19 cellular contexts compared by ENCODE assay signal in the genomic region with DNA sequence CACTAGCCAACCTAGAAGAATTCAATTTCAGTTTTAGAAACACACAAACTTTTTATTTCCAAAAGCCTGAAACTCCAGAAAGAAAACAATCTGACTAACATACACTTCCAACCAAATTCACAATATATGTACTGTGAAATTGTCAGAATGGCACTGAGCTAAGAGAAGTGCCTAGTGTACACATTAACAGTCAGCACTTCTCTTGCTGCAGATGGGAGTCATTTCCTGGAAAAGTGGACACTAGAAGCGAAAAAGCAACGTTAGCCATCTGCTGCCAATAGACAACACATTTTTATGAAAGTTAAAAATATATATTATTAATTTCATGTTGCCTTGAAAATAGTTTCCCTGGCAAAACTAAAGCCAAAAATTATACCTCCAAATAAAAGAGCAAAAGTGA.
DNase-seq lines count a peak whose midpoint lies in the region; ATAC-seq, FAIRE-seq and TF ChIP-seq lines count a peak whose summit lies in the region.
"Had no signal": no experiment of that assay in that cellular context is flagged by ENCODE, and none has a peak within 500 bp of the region (broad histone marks: within the 10 kb centered on the region; RNA-seq: fewer than 3 reads in every experiment).

No MANE protein-coding gene starts in this region.

- in situ Hi-C loops in K562 (cut with MboI) = no loop called here

- H3K4me3 Mint-ChIP-seq in HFFc6 = no peak overlapping the region
- H3K4me3 Mint-ChIP-seq: CD14-positive monocyte had no signal

- intact Hi-C loops in K562 (cut with micrococcal nuclease) = no loop called here

- 23% methylated on average over 2 of the region's 2 CpGs for WGBS in K562 (ENCODE audit: insufficient coverage, low coverage, missing lambda C conversion rate)

- H3K9me1 ChIP-seq in K562 (ENCODE audit: control insufficient read depth, insufficient read depth, low read length) = no peaks in the 10 kb centered on the region

- CTCF ChIA-PET in K562 (lab: Yijun Ruan, JAX; ENCODE audit: low intra/inter-chr PET ratio) = interaction anchor here (0.6 kb wide), 1 partner anchor 10 kb away, joined by 3 read pairs; no protein-coding TSS in a partner anchor

- H3K4me2 ChIP-seq in K562 (ENCODE audit: insufficient read depth, low read length) = no peak overlapping the region

- no peaks in the 10 kb centered on the region for H3K9me3 ChIP-seq in K562 (replicated peaks; ENCODE audit: control insufficient read depth, insufficient read depth, low read depth, low read length)
- no peaks in the 10 kb centered on the region for H3K9me3 ChIP-seq in MG63

- peaks cover 5% of the 10 kb centered on the region; the same call in 1 of the 2 replicates for H3K4me1 Mint-ChIP-seq in HFFc6 (ENCODE audit: low read depth)
- H3K4me1 Mint-ChIP-seq: CD14-positive monocyte had no signal

- peak; percentile 66 for DNase-seq in DMS53 (lab: John Stamatoyannopoulos, UW)
- DNase-seq in HFFc6 = no peak
- DNase-seq in K562 (ENCODE audit: extremely low read depth in 1 of 4, low spot score in 3 of 4) = no peak
- no peak for DNase-seq in left lobe of liver (ENCODE audit: low spot score)
- DNase-seq in MG63 = no peak
- DNase-seq: ACHN, AML-193, DMS79, Karpas-422, MM.1S, NCI-H1105 treated with DMSO at 0.1 percent for 48 hours, NCI-H1694 treated with DMSO at 0.1 percent for 48 hours, NCI-H748 treated with DMSO at 0.1 percent for 48 hours, Right ventricle myocardium superior had no signal

- BruUV-seq in K562 (replicated peaks; lab: Mats Ljungman, UMichigan) = no TSS peak

- no peak overlapping the region for H3K9ac ChIP-seq in K562 (ENCODE audit: insufficient read depth in 1 of 2, low read depth in 2 of 2, low read length in 2 of 2)

- ATAC-seq in K562 (no peak), left lobe of liver (peak; percentile 29), GM21786 (IDR thresholded peaks at IDR 0.05; ENCODE audit: unreplicated experiment) (no peak), HG02571 (IDR thresholded peaks at IDR 0.05; ENCODE audit: unreplicated experiment) (no peak)
- ATAC-seq: SK-N-SH treated with all-trans-retinoic acid at 6 μM for 48 hours had no signal

- H3K27ac ChIP-seq in K562 (ENCODE audit: extremely low read depth, low read depth, low read length) = no peak overlapping the region

- POLR2A ChIA-PET in K562 (lab: Yijun Ruan, JAX) = interaction anchor here (0.9 kb wide), 1 partner anchor 99 kb away, joined by 3 read pairs; no protein-coding TSS in a partner anchor

- H2AFZ ChIP-seq in K562 (ENCODE audit: low read depth, low read length) = no peak overlapping the region

- no peak for TF ChIP-seq CTCF in HFFc6 (IDR thresholded peaks at IDR 0.05)
- no peak for TF ChIP-seq CTCF in K562 (IDR thresholded peaks at IDR 0.05 in 2 of 3, conservative IDR thresholded peaks at IDR 0.05 in 1 of 3; ENCODE audit: insufficient read depth in 2 of 3, low read depth in 1 of 3, low read length in 3 of 3)

- H3K79me2 ChIP-seq in K562 (ENCODE audit: control insufficient read depth, insufficient read depth, low read length) = no peaks in the 10 kb centered on the region

- no peaks in the 10 kb centered on the region for H3K9me3 Mint-ChIP-seq in HFFc6
- H3K9me3 Mint-ChIP-seq: CD14-positive monocyte had no signal

- H3K36me3 ChIP-seq in K562 (ENCODE audit: control insufficient read depth, insufficient read depth, low read length) (peaks cover 8% of the 10 kb centered on the region; the same call in 1 of the 3 replicates), MG63 (peaks cover 7% of the 10 kb centered on the region; the same call in 1 of the 2 replicates)

- H4K20me1 ChIP-seq in K562 (replicated peaks; ENCODE audit: control insufficient read depth, insufficient read depth, low read length) = no peaks in the 10 kb centered on the region

- H3K36me3 Mint-ChIP-seq in HFFc6 (ENCODE audit: low read depth) = peaks cover 12% of the 10 kb centered on the region

- H3K27ac Mint-ChIP-seq in HFFc6 = 0 out of 2 replicates have a peak overlapping the region, but pooled peaks have one; percentile 38
- H3K27ac Mint-ChIP-seq: CD14-positive monocyte had no signal

- TF ChIP-seq POLR2A in K562 (conservative IDR thresholded peaks at IDR 0.05) = no peak

- no peak for TF ChIP-seq EP300 in K562 (IDR thresholded peaks at IDR 0.05; ENCODE audit: low read length)

- no peak for TF ChIP-seq RAD21 in K562 (CRISPR knock-in tag; conservative IDR thresholded peaks at IDR 0.05 in 1 of 2, IDR thresholded peaks at IDR 0.05 in 1 of 2)

- no peaks in the 10 kb centered on the region; a peak in 1 of 5 replicates for H3K4me1 ChIP-seq in K562 (replicated peaks in 1 of 2; ENCODE audit: control insufficient read depth in 2 of 2, insufficient read depth in 2 of 2, low read length in 2 of 2)

- FAIRE-seq in K562 (lab: Jason Lieb, UNC) = no peak
- FAIRE-seq: H54 had no signal

- H3K4me3 ChIP-seq in K562 (no peak overlapping the region), MG63 (no peak overlapping the region)

- no peaks in the 10 kb centered on the region; the same call in 1 of the 2 replicates for H3K27me3 Mint-ChIP-seq in HFFc6 (ENCODE audit: insufficient read depth)

- H3K27me3 ChIP-seq in K562 (ENCODE audit: control insufficient read depth in 2 of 2, insufficient read depth in 2 of 2, low read length in 2 of 2) (no peaks in the 10 kb centered on the region), MG63 (no peaks in the 10 kb centered on the region)

TF ChIP-seq in K562, 482 proteins besides CTCF, POLR2A, EP300 and RAD21:
- peak; percentile 31 for TF ChIP-seq C11orf30 (IDR thresholded peaks at IDR 0.05; ENCODE audit: low read depth)
- no peak for TF ChIP-seq ZNF134 (CRISPR knock-in tag; conservative IDR thresholded peaks at IDR 0.05)
